Comparison of ENCODE assay signal across 16 cellular contexts in genomic region chr13:28219408-28220099, GRCh38.
DNase-seq lines count a peak whose midpoint lies in the region; ATAC-seq, FAIRE-seq and TF ChIP-seq lines count a peak whose summit lies in the region.
"Had no signal": no experiment of that assay in that cellular context is flagged by ENCODE, and none has a peak within 500 bp of the region (broad histone marks: within the 10 kb centered on the region; RNA-seq: fewer than 3 reads in every experiment).

No MANE protein-coding gene starts in this region.

- H3K27ac Mint-ChIP-seq in stimulated activated naive CD8-positive, alpha-beta T cell treated with anti-CD3 and anti-CD28 coated beads, Interleukin-15, amount 100 ng/mL, for 72 hours = no peak overlapping the region
- no peak overlapping the region for H3K27ac Mint-ChIP-seq in activated T-helper 17 cell treated with anti-CD3 and anti-CD28 coated beads, Interleukin-2, amount 50 U/mL, for 72 hours
- H3K27ac Mint-ChIP-seq: CD4-positive, alpha-beta memory T cell had no signal

- H3K36me3 ChIP-seq in pancreas = no peaks in the 10 kb centered on the region
- peaks cover 20% of the 10 kb centered on the region for H3K36me3 ChIP-seq in SJCRH30
- peaks cover 3% of the 10 kb centered on the region for H3K36me3 ChIP-seq in effector memory CD4-positive, alpha-beta T cell (ENCODE audit: control insufficient read depth, insufficient read depth, low read length)

- intact Hi-C loops in pancreas (cut with DNase I) = no loop called here

- H3K27me3 ChIP-seq in pancreas (no peaks in the 10 kb centered on the region), SJCRH30 (no peaks in the 10 kb centered on the region)
- no peaks in the 10 kb centered on the region for H3K27me3 ChIP-seq in effector memory CD4-positive, alpha-beta T cell (replicated peaks; ENCODE audit: control insufficient read depth, insufficient read depth, low read length, poor library complexity, severe bottlenecking)
- H3K27me3 ChIP-seq: BLaER1 had no signal

- no peak for TF ChIP-seq CTCF in pancreas (IDR thresholded peaks at IDR 0.05)

- peaks cover 39% of the 10 kb centered on the region for H3K36me3 Mint-ChIP-seq in activated T-helper 17 cell treated with anti-CD3 and anti-CD28 coated beads, Interleukin-2, amount 50 U/mL, for 72 hours (ENCODE audit: low read depth)

- peaks cover 4% of the 10 kb centered on the region for H3K4me1 Mint-ChIP-seq in stimulated activated naive CD8-positive, alpha-beta T cell treated with anti-CD3 and anti-CD28 coated beads, Interleukin-15, amount 100 ng/mL, for 72 hours
- no peaks in the 10 kb centered on the region for H3K4me1 Mint-ChIP-seq in activated T-helper 17 cell treated with anti-CD3 and anti-CD28 coated beads, Interleukin-2, amount 50 U/mL, for 72 hours

- peak; percentile 40 for ATAC-seq in stimulated activated naive CD8-positive, alpha-beta T cell treated with anti-CD3 and anti-CD28 coated beads, Interleukin-15, Interleukin-2, amounts not matched to agents 100 U/mL and 50 U/mL, for 24 hours
- ATAC-seq in stimulated activated naive CD8-positive, alpha-beta T cell treated with anti-CD3 and anti-CD28 coated beads, Interleukin-15, amount 100 ng/mL, for 72 hours = no peak
- ATAC-seq in activated T-helper 17 cell treated with anti-CD3 and anti-CD28 coated beads, Interleukin-2, amount 50 U/mL, for 72 hours (replicated peaks) = peak; percentile 19
- ATAC-seq in pancreas = no peak

- WGBS in pancreas, 2 donors = 93 to 97% methylated on average over 4 of the region's 4 CpGs

- no peak overlapping the region for H3K27ac ChIP-seq in pancreas
- H3K27ac ChIP-seq in SJCRH30 = no peak overlapping the region
- no peak overlapping the region for H3K27ac ChIP-seq in effector memory CD4-positive, alpha-beta T cell (ENCODE audit: insufficient read depth, low read length, poor library complexity, severe bottlenecking)
- H3K27ac ChIP-seq: BLaER1, HL-60 had no signal

- no peaks in the 10 kb centered on the region for H3K27me3 Mint-ChIP-seq in stimulated activated naive CD8-positive, alpha-beta T cell treated with anti-CD3 and anti-CD28 coated beads, Interleukin-15, amount 100 ng/mL, for 72 hours
- no peaks in the 10 kb centered on the region for H3K27me3 Mint-ChIP-seq in activated T-helper 17 cell treated with anti-CD3 and anti-CD28 coated beads, Interleukin-2, amount 50 U/mL, for 72 hours
- H3K27me3 Mint-ChIP-seq: CD4-positive, alpha-beta memory T cell had no signal

- H3K4me3 ChIP-seq in pancreas (no peak overlapping the region), SJCRH30 (no peak overlapping the region)
- H3K4me3 ChIP-seq in effector memory CD4-positive, alpha-beta T cell (ENCODE audit: insufficient read depth, low read depth, low read length, poor library complexity, severe bottlenecking) = no peak overlapping the region
- H3K4me3 ChIP-seq: BLaER1 had no signal

- H3K4me1 ChIP-seq in pancreas (peaks cover 0 to 2% (median 0%) of the 10 kb centered on the region in 3 donors), SJCRH30 (no peaks in the 10 kb centered on the region)
- no peaks in the 10 kb centered on the region for H3K4me1 ChIP-seq in effector memory CD4-positive, alpha-beta T cell (ENCODE audit: control insufficient read depth, insufficient read depth, low read length, poor library complexity, severe bottlenecking)
- H3K4me1 ChIP-seq: BLaER1 had no signal

- DNase-seq in stimulated activated naive CD8-positive, alpha-beta T cell treated with anti-CD3 and anti-CD28 coated beads, Interleukin-15, Interleukin-2, amounts not matched to agents 100 U/mL and 50 U/mL, for 24 hours = no peak
- DNase-seq in stimulated activated naive CD8-positive, alpha-beta T cell treated with anti-CD3 and anti-CD28 coated beads, Interleukin-15, amount 100 ng/mL, for 72 hours = no peak
- no peak for DNase-seq in pancreas
- DNase-seq in stimulated activated CD4-positive, alpha-beta T cell treated with anti-CD3 and anti-CD28 coated beads, Interleukin-1b, Interleukin-23, amount 100 ng/mL, for 48 hours = no peak
- DNase-seq in SJCRH30 = no peak
- DNase-seq in effector memory CD4-positive, alpha-beta T cell = no peak
- DNase-seq: 8988T; Calu3; CD4-positive, alpha-beta memory T cell; DMS79 treated with DMSO at 0.1 percent for 48 hours; GF-D8 had no signal

- FAIRE-seq in pancreas (lab: Jason Lieb, UNC) = peak; percentile 60
- FAIRE-seq: GM18507 had no signal

- H3K9me3 Mint-ChIP-seq in stimulated activated naive CD8-positive, alpha-beta T cell treated with anti-CD3 and anti-CD28 coated beads, Interleukin-15, amount 100 ng/mL, for 72 hours = peaks cover 0 to 3% of the 10 kb centered on the region in 2 donors
- no peaks in the 10 kb centered on the region for H3K9me3 Mint-ChIP-seq in activated T-helper 17 cell treated with anti-CD3 and anti-CD28 coated beads, Interleukin-2, amount 50 U/mL, for 72 hours
- H3K9me3 Mint-ChIP-seq: CD4-positive, alpha-beta memory T cell had no signal

- no peak overlapping the region for H3K4me3 Mint-ChIP-seq in stimulated activated naive CD8-positive, alpha-beta T cell treated with anti-CD3 and anti-CD28 coated beads, Interleukin-15, amount 100 ng/mL, for 72 hours
- H3K4me3 Mint-ChIP-seq in activated T-helper 17 cell treated with anti-CD3 and anti-CD28 coated beads, Interleukin-2, amount 50 U/mL, for 72 hours = no peak overlapping the region
- H3K4me3 Mint-ChIP-seq: CD14-positive monocyte; CD4-positive, alpha-beta memory T cell had no signal

- no peaks in the 10 kb centered on the region for H3K9me3 ChIP-seq in pancreas
- H3K9me3 ChIP-seq in SJCRH30 (replicated peaks) = no peaks in the 10 kb centered on the region
- no peaks in the 10 kb centered on the region for H3K9me3 ChIP-seq in effector memory CD4-positive, alpha-beta T cell (ENCODE audit: control insufficient read depth, low read length)
- H3K9me3 ChIP-seq: BLaER1 had no signal

Comparison
In these comparisons a context has a peak if more than half of its experiments do, and no peak if none do; other contexts are left out.
1. ATAC-seq: peak in stimulated activated naive CD8-positive, alpha-beta T cell treated with anti-CD3 and anti-CD28 coated beads, Interleukin-15, Interleukin-2, amounts not matched to agents 100 U/mL and 50 U/mL, for 24 hours (single experiment) and activated T-helper 17 cell treated with anti-CD3 and anti-CD28 coated beads, Interleukin-2, amount 50 U/mL, for 72 hours (single experiment); none in stimulated activated naive CD8-positive, alpha-beta T cell treated with anti-CD3 and anti-CD28 coated beads, Interleukin-15, amount 100 ng/mL, for 72 hours (single experiment) and pancreas (0 of 4).